Comparison of ENCODE assay signal across 8 cellular contexts in the genomic region with DNA sequence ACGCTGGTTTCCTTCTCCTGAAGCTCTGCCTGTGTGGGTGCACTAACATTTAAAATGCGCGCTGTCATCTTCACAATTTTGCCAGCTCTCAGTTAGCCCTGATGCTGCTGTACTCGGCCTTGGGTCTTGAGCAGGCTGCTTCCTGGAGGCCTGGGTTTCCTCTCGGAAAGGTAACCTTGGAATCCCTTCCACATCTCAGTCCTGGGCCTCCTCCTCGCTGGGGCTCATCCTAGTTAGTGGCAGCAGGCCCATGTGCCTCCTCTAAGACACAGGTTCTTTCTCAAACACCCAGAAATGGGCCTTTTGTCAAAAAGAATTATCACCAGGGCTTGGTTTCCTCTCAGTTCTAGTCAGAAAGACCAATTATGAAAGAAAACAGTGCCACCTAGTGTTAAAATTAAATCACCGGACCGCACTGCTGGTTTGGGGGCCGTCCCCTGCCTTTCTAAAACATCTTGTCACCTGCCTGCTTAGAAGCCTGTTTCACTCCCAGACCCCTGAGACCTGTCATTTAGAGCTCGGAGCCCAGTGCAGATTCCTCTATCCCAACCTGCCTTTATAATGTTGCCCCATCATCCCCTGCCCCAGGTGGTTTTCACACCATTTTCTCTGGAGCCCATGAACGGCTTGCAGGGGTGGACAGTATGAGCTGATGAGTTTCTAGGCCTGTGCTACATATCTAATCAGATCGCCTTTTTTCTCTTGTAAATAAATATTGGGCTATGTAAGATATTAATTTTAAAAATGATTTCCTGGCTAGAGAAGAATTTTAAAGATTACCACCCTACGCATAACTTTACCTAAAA. TPM values are rescaled to one million over a fixed set of nuclear protein-coding genes. Genes with fewer than 3 reads are reported as not detected.
A peak's percentile ranks its signal among the peaks of the same experiment; 100 is the strongest.
DNase-seq lines count a peak whose midpoint lies in the region; ATAC-seq and TF ChIP-seq lines count a peak whose summit lies in the region.

No MANE protein-coding gene starts in this region.

- H3K27ac ChIP-seq in AG04450 (ENCODE audit: low read depth, low read length) (no peak overlapping the region), fibroblast of lung (ENCODE audit: insufficient read depth, low read length) (no peak overlapping the region), upper lobe of right lung (peak overlapping the region; percentile 75)

- no peaks in the 10 kb centered on the region for H3K79me2 ChIP-seq in fibroblast of lung (ENCODE audit: control insufficient read depth, insufficient read depth, low read length)

- no peak overlapping the region for H3K9ac ChIP-seq in NT2/D1 (ENCODE audit: insufficient read length, low read depth)
- H3K9ac ChIP-seq in fibroblast of lung (ENCODE audit: insufficient read depth, low read length) = no peak overlapping the region

- no peaks in the 10 kb centered on the region for H3K9me3 Mint-ChIP-seq in activated T-cell treated with anti-CD3 and anti-CD28 coated beads, Interleukin-2, amount 50 U/mL, for 4 hours
- H3K9me3 Mint-ChIP-seq in nephron progenitor cell = no peaks in the 10 kb centered on the region

- H3K4me3 Mint-ChIP-seq in activated T-cell treated with anti-CD3 and anti-CD28 coated beads, Interleukin-2, amount 50 U/mL, for 4 hours = no peak overlapping the region
- no peak overlapping the region for H3K4me3 Mint-ChIP-seq in nephron progenitor cell

- ATAC-seq in HG03460 (IDR thresholded peaks at IDR 0.05; ENCODE audit: unreplicated experiment) (peak; percentile 73), upper lobe of right lung (peak; percentile 68)
- peak; percentile 76 to 81 for ATAC-seq in activated T-cell treated with anti-CD3 and anti-CD28 coated beads, Interleukin-2, amount 50 U/mL, for 4 hours

- H3K36me3 ChIP-seq in NT2/D1 (ENCODE audit: insufficient read depth, insufficient read length, low read length) = peaks cover 72% of the 10 kb centered on the region
- peaks cover 18% of the 10 kb centered on the region for H3K36me3 ChIP-seq in fibroblast of lung (ENCODE audit: control insufficient read depth, insufficient read depth, low read length)
- H3K36me3 ChIP-seq in upper lobe of right lung = peaks cover 43% of the 10 kb centered on the region

- H2AFZ ChIP-seq in fibroblast of lung (ENCODE audit: low read length) = no peak overlapping the region

- intact Hi-C loops in upper lobe of right lung (cut with DNase I) = loop anchor here (5.0 kb wide), 1 partner anchor 164 kb away; no protein-coding TSS in a partner anchor

- no peaks in the 10 kb centered on the region for H4K20me1 ChIP-seq in fibroblast of lung (ENCODE audit: control insufficient read depth, extremely low read depth, insufficient read depth, low read length)

- peaks cover 44% of the 10 kb centered on the region for H3K36me3 Mint-ChIP-seq in activated T-cell treated with anti-CD3 and anti-CD28 coated beads, Interleukin-2, amount 50 U/mL, for 4 hours (ENCODE audit: insufficient read depth)
- H3K36me3 Mint-ChIP-seq in nephron progenitor cell (ENCODE audit: low read depth) = peaks cover 79% of the 10 kb centered on the region

- H3K27ac Mint-ChIP-seq in nephron progenitor cell = peak overlapping the region; percentile 97

- TF ChIP-seq CTCF in AG04450 (IDR thresholded peaks at IDR 0.05; ENCODE audit: low read depth, low read length) = peak; percentile 62
- TF ChIP-seq CTCF in GM13977 (IDR thresholded peaks at IDR 0.05; ENCODE audit: extremely low read depth, insufficient read depth, missing control alignments) = peak; percentile 64
- TF ChIP-seq CTCF in fibroblast of lung (conservative IDR thresholded peaks at IDR 0.05 in 1 of 2, IDR thresholded peaks at IDR 0.05 in 1 of 2; ENCODE audit: low read depth in 1 of 2, low read length in 2 of 2) = peak; percentile 57
- TF ChIP-seq CTCF in nephron progenitor cell (IDR thresholded peaks at IDR 0.05) = peak; percentile 60
- peak; percentile 72 for TF ChIP-seq CTCF in upper lobe of right lung (IDR thresholded peaks at IDR 0.05)

- H3K4me3 ChIP-seq in AG04450 (ENCODE audit: low read depth, low read length) (no peak overlapping the region), NT2/D1 (ENCODE audit: insufficient read length, low read depth) (no peak overlapping the region), fibroblast of lung (replicated peaks in 1 of 4; ENCODE audit: control extremely low read depth in 1 of 4, insufficient read depth in 1 of 4, low read depth in 3 of 4, low read length in 4 of 4) (no peak overlapping the region), upper lobe of right lung (no peak overlapping the region)

- in situ Hi-C loops in GM13977 (cut with MboI; ENCODE audit: low pct_unique_long_range_greater_than_20kb, low sequenced_read_pairs, unreplicated experiment) = loop anchor here (10.0 kb wide), 1 partner anchor 171 kb away; no protein-coding TSS in a partner anchor

- H3K9me3 ChIP-seq in AG04450 (ENCODE audit: control insufficient read depth, insufficient read depth, low read length) (no peaks in the 10 kb centered on the region), NT2/D1 (ENCODE audit: insufficient read depth, low read length) (no peaks in the 10 kb centered on the region), fibroblast of lung (ENCODE audit: control insufficient read depth, insufficient read depth, low read depth, low read length) (no peaks in the 10 kb centered on the region), upper lobe of right lung (no peaks in the 10 kb centered on the region)

- no peaks in the 10 kb centered on the region for H3K27me3 Mint-ChIP-seq in activated T-cell treated with anti-CD3 and anti-CD28 coated beads, Interleukin-2, amount 50 U/mL, for 4 hours (ENCODE audit: low read depth)
- H3K27me3 Mint-ChIP-seq in nephron progenitor cell (ENCODE audit: low read depth, poor library complexity) = no peaks in the 10 kb centered on the region

- H3K27me3 ChIP-seq in AG04450 (ENCODE audit: control insufficient read depth, insufficient read depth, low read length) (no peaks in the 10 kb centered on the region), NT2/D1 (ENCODE audit: insufficient read depth, insufficient read length) (no peaks in the 10 kb centered on the region), fibroblast of lung (ENCODE audit: control insufficient read depth, insufficient read depth, low read length) (no peaks in the 10 kb centered on the region), upper lobe of right lung (no peaks in the 10 kb centered on the region)

- no peak overlapping the region for H3K4me2 ChIP-seq in fibroblast of lung (ENCODE audit: extremely low read depth, insufficient read depth, low read length)

- DNase-seq in AG04450 (ENCODE audit: low read depth, low spot score) (no peak), GM13977 (ENCODE audit: low spot score) (peak; percentile 84), NT2/D1 (ENCODE audit: low read depth, low spot score) (peak; percentile 22), fibroblast of lung (ENCODE audit: low read depth in 2 of 2) (peak; percentile 26 to 67), nephron progenitor cell (peak; percentile 28), upper lobe of right lung (peak; percentile 60)
- DNase-seq in activated T-cell treated with anti-CD3 and anti-CD28 coated beads, Interleukin-2, amount 50 U/mL, for 4 hours = peak; percentile 24

- H3K4me1 Mint-ChIP-seq in activated T-cell treated with anti-CD3 and anti-CD28 coated beads, Interleukin-2, amount 50 U/mL, for 4 hours (ENCODE audit: low read depth) = peaks cover 2% of the 10 kb centered on the region
- H3K4me1 Mint-ChIP-seq in nephron progenitor cell = peaks cover 25% of the 10 kb centered on the region

- H3K4me1 ChIP-seq in NT2/D1 (ENCODE audit: insufficient read depth, insufficient read length) = no peaks in the 10 kb centered on the region
- peaks cover 4% of the 10 kb centered on the region for H3K4me1 ChIP-seq in fibroblast of lung (ENCODE audit: control insufficient read depth, extremely low read depth, insufficient read depth, low read length)
- H3K4me1 ChIP-seq in upper lobe of right lung = peaks cover 40% of the 10 kb centered on the region

- POLR2A ChIA-PET in AG04450 (lab: Yijun Ruan, JAX) = interaction anchor here (0.9 kb wide), 1 partner anchor 42 kb away, joined by 5 read pairs; no protein-coding TSS in a partner anchor

- CTCF ChIA-PET in AG04450 (lab: Charles Lee) = interaction anchor here (0.5 to 6.3 kb wide), 60 partner anchors 9 to 684 kb away, joined by 3 to 148 read pairs (median 4); a partner anchor contains a TSS

RNA-seq across cellular contexts. Expression of a gene that starts 42.4 kb away (rescaled TPM):
- 12.5 and 13.3 TPM in 2 replicates for polyA plus RNA-seq in AG04450 (2011; rRNA removed)
- 32.0 and 33.7 TPM in 2 replicates for polyA minus RNA-seq in AG04450 (2011; rRNA and poly(A)+ RNA removed)
- total RNA-seq in activated T-cell treated with anti-CD3 and anti-CD28 coated beads, Interleukin-2, amount 50 U/mL, for 4 hours = 100 to 1,000 TPM; 108 to 111 (median 110) TPM
- 13.1 and 19.3 TPM in 2 replicates for total RNA-seq in fibroblast of lung
- 15.7 and 18.3 TPM in 2 replicates for polyA plus RNA-seq in fibroblast of lung
- polyA plus RNA-seq in fibroblast of lung (2012) = 14.2 and 17.2 TPM in 2 replicates
- 22.5 and 41.2 TPM in 2 replicates for polyA minus RNA-seq in fibroblast of lung (ENCODE audit: low replicate concordance)
- 77.1 TPM for total RNA-seq in upper lobe of right lung
